In the genomic region with DNA sequence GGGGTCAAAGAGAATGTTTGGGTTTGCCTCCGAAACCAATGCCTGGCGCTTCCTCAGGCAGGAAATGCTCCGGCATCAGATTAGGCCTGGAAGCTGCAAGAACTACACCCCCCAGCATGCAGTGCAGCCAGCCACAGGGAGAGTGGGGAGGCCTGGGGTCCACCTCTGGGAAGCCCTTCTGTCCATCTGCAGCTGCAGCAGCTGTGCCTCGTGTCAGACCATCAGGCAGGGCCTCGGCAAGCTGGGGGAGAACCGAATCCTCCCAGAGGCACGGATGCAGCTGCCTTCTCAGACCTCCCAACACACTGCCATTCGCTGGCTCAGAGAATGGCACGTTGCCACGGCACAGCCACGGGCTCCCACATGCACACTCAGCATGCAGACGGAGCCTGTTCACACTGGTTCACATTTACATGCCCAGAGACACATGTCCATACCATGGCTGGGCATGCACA, we compare ENCODE assay signal across 14 cellular contexts. TPM values are rescaled to one million over a fixed set of nuclear protein-coding genes. Genes with fewer than 3 reads are reported as not detected.
A peak's percentile ranks its signal among the peaks of the same experiment; 100 is the strongest.
DNase-seq lines count a peak whose midpoint lies in the region; ATAC-seq, FAIRE-seq and TF ChIP-seq lines count a peak whose summit lies in the region.
"Had no signal": no experiment of that assay in that cellular context is flagged by ENCODE, and none has a peak within 500 bp of the region (broad histone marks: within the 10 kb centered on the region; RNA-seq: fewer than 3 reads in every experiment).

No MANE protein-coding gene starts in this region.

- H3K27me3 ChIP-seq in keratinocyte (ENCODE audit: control insufficient read depth, extremely low read depth, insufficient read depth, low read length) (no peaks in the 10 kb centered on the region), aorta (ENCODE audit: control insufficient read depth in 1 of 2, insufficient read depth in 2 of 2, low read length in 1 of 2) (no peaks in the 10 kb centered on the region)

- H3K9ac ChIP-seq in keratinocyte (ENCODE audit: control insufficient read depth, extremely low read depth, insufficient read depth, low read length): no peak overlapping the region

- H3K4me1 ChIP-seq in keratinocyte (ENCODE audit: control insufficient read depth, extremely low read depth, insufficient read depth, low read length) (peaks cover 25% of the 10 kb centered on the region), aorta (ENCODE audit: control insufficient read depth in 1 of 2, insufficient read depth in 2 of 2, low read length in 2 of 2) (no peaks in the 10 kb centered on the region)

- H3K4me2 ChIP-seq in keratinocyte (ENCODE audit: control insufficient read depth, extremely low read depth, insufficient read depth, low read depth, low read length): no peak overlapping the region

- 19 to 20% methylated on average over 12 of the region's 12 CpGs for WGBS in aorta, 2 donors

- H4K20me1 ChIP-seq in keratinocyte (ENCODE audit: control insufficient read depth, extremely low read depth, insufficient read depth, low read length): no peaks in the 10 kb centered on the region

- no peak overlapping the region for H2AFZ ChIP-seq in keratinocyte (ENCODE audit: control insufficient read depth, low read length)

- H3K36me3 ChIP-seq in keratinocyte (ENCODE audit: control insufficient read depth in 2 of 2, extremely low read depth in 1 of 2, insufficient read depth in 2 of 2, low read length in 2 of 2) (peaks cover 47 to 56% of the 10 kb centered on the region in 2 experiments), aorta (ENCODE audit: control insufficient read depth in 1 of 2, insufficient read depth in 2 of 2, low read length in 1 of 2) (no peaks in the 10 kb centered on the region)

- peak; percentile 73 for FAIRE-seq in keratinocyte (lab: Jason Lieb, UNC)

- H3K79me2 ChIP-seq in keratinocyte (ENCODE audit: control insufficient read depth, insufficient read depth, low read length): no peaks in the 10 kb centered on the region

- ATAC-seq in HG03097 (IDR thresholded peaks at IDR 0.05; ENCODE audit: low FRiP score, unreplicated experiment) (no peak), aorta (ENCODE audit: low FRiP score) (no peak), GM21526 (IDR thresholded peaks at IDR 0.05; ENCODE audit: low FRiP score, unreplicated experiment) (no peak)

- H3K9me1 ChIP-seq in keratinocyte (ENCODE audit: control insufficient read depth, extremely low read depth, insufficient read depth, low read length): peaks cover 3% of the 10 kb centered on the region

- DNase-seq in NCI-H1694 treated with DMSO at 0.1 percent for 48 hours (lab: John Stamatoyannopoulos, UW) (peak; percentile 13), NCI-H1694 (lab: John Stamatoyannopoulos, UW) (no peak), keratinocyte (ENCODE audit: low read depth, low spot score) (no peak), substantia nigra (lab: John Stamatoyannopoulos, UW) (peak; percentile 40 to 91 (median 74)), aorta (no peak)
- DNase-seq: activated T-cell treated with anti-CD3 and anti-CD28 coated beads, Interleukin-2, amount 50 U/mL, for 1 hour; GDM1; NCI-H510A treated with DMSO at 0.1 percent for 48 hours; stimulated activated CD4-positive, alpha-beta T cell treated with anti-CD3 and anti-CD28 coated beads, Interleukin-4, amount 100 ng/mL, for 1 hour had no signal

- H3K9me3 ChIP-seq in keratinocyte (ENCODE audit: control insufficient read depth, low read depth, low read length): no peaks in the 10 kb centered on the region
- H3K9me3 ChIP-seq in aorta (ENCODE audit: control insufficient read depth, low read length): no peaks in the 10 kb centered on the region
- H3K9me3 ChIP-seq: thoracic aorta had no signal

- intact Hi-C loops in aorta (cut with DNase I): loop anchor here in 1 of 2 donors (5.0 kb wide), 1 partner anchor 56 kb away; the partner anchor contains the start of gene NECTIN1

- H3K4me3 ChIP-seq in keratinocyte (ENCODE audit: control insufficient read depth in 2 of 3, extremely low read depth in 1 of 3, insufficient read depth in 2 of 3, low read depth in 1 of 3, low read length in 3 of 3) (no peak overlapping the region), aorta (ENCODE audit: low read length in 2 of 2) (no peak overlapping the region)
- H3K4me3 ChIP-seq: thoracic aorta had no signal

- dilution Hi-C loops in keratinocyte (cut with MboI; ENCODE audit: extremely low pct_ligation_motif_present, low sequenced_read_pairs): no loop called here

- no peak for TF ChIP-seq CTCF in keratinocyte (optimal IDR thresholded peaks at IDR 0.05 in 1 of 3, IDR thresholded peaks at IDR 0.05 in 1 of 3, conservative IDR thresholded peaks at IDR 0.05 in 1 of 3; ENCODE audit: extremely low read depth in 1 of 3, insufficient read depth in 2 of 3, low read length in 3 of 3)

- H3K27ac ChIP-seq in cingulate gyrus (ENCODE audit: low read depth, low read length) (peak overlapping the region; percentile 93), keratinocyte (ENCODE audit: control insufficient read depth, insufficient read depth, low read length) (no peak overlapping the region), substantia nigra (ENCODE audit: low read depth, low read length, poor library complexity, severe bottlenecking) (peak overlapping the region; percentile 95), aorta (ENCODE audit: low read depth in 1 of 2, low read length in 2 of 2) (no peak overlapping the region)
- H3K27ac ChIP-seq: 22Rv1, thoracic aorta had no signal

RNA-seq across cellular contexts. Expression of gene NECTIN1, which starts 57.4 kb away (rescaled TPM):
- polyA plus RNA-seq in keratinocyte (37.5 to 51.8 TPM (median 39.7 TPM) in 3 replicates), aorta (1 to 10 TPM; 1.3 to 4.3 TPM)
- 15.4 TPM for polyA plus RNA-seq in keratinocyte (2011; ENCODE audit: low read depth)
- polyA plus RNA-seq in keratinocyte (2011; cell fraction: cytosol; rRNA removed): 32.7 and 39.4 TPM in 2 replicates
- polyA plus RNA-seq in keratinocyte (2011; cell fraction: nucleus; rRNA removed): 115 and 134 TPM in 2 replicates
- 67.3 and 67.5 TPM in 2 replicates for polyA plus RNA-seq in keratinocyte (2012; ENCODE audit: low replicate concordance)
- 111 to 317 TPM (median 149 TPM) in 3 replicates for polyA minus RNA-seq in keratinocyte
- polyA minus RNA-seq in keratinocyte (2011; cell fraction: cytosol; rRNA and poly(A)+ RNA removed): 75.8 TPM
- 116 and 161 TPM in 2 replicates for polyA minus RNA-seq in keratinocyte (2011; cell fraction: nucleus; rRNA and poly(A)+ RNA removed)
- total RNA-seq in aorta: 1 to 10 TPM; 5.5 to 7.1 TPM

Comparison
In these comparisons a context has a peak if more than half of its experiments do, and no peak if none do; other contexts are left out.
1. DNase-seq: peak in NCI-H1694 treated with DMSO at 0.1 percent for 48 hours (single experiment) and substantia nigra (49 of 49); none in NCI-H1694 (single experiment), keratinocyte (single experiment) and aorta (0 of 2).
2. H3K27ac ChIP-seq: peak in cingulate gyrus (single experiment) and substantia nigra (single experiment); none in keratinocyte (single experiment) and aorta (0 of 2).